In the genomic region with DNA sequence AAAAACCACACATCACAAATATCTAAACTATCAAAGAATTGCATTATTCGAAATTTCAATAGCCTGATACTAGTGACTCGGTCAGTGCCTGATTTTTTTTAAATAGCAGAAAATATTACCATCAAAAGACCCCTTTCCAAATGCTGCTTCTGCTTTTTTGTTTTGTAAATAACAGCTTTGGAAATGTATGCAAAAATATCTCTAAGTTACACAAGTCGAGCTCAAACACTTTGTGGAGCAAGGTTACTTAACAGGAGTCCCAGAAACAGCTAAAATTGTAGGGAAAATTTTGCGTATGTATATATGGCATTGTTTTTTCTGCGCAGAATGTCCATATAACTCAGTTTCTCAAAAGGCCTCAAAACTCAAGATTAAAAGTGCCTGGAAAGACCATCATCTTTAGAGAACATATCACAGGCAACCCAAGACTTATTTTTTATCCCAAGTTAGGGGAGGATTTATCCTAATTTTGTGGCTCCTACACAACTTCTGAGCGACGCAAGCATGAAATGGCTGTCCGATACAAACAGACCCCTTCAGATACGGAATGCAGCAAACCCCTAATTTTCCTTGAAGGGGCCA, we compare ENCODE assay signal across 8 cellular contexts. TPM values are rescaled to one million over a fixed set of nuclear protein-coding genes. Genes with fewer than 3 reads are reported as not detected.
A peak's percentile ranks its signal among the peaks of the same experiment; 100 is the strongest.
DNase-seq lines count a peak whose midpoint lies in the region; ATAC-seq, FAIRE-seq and TF ChIP-seq lines count a peak whose summit lies in the region.

No MANE protein-coding gene starts in this region.

- intact Hi-C loops in lower lobe of right lung (cut with DNase I) (no loop called here), transverse colon (cut with DNase I; ENCODE audit: low total_unique reads) (no loop called here)

- peak overlapping the region; percentile 89 to 93 for H3K4me3 Mint-ChIP-seq in activated T-cell treated with anti-CD3 and anti-CD28 coated beads, Interleukin-2, amount 50 U/mL, for 72 hours

- FAIRE-seq in small intestine (lab: Jason Lieb, UNC) = no peak

- TF ChIP-seq CTCF in astrocyte of the cerebellum (IDR thresholded peaks at IDR 0.05; ENCODE audit: low read depth, low read length, missing control alignments) (no peak), lower lobe of right lung (IDR thresholded peaks at IDR 0.05) (no peak), transverse colon (IDR thresholded peaks at IDR 0.05) (no peak)

- H3K4me3 ChIP-seq in astrocyte of the cerebellum (ENCODE audit: low read depth, low read length) = peak overlapping the region; percentile 88
- peak overlapping the region; percentile 90 for H3K4me3 ChIP-seq in lower lobe of right lung
- peak overlapping the region; percentile 62 to 91 (median 80) for H3K4me3 ChIP-seq in transverse colon
- H3K4me3 ChIP-seq in small intestine (ENCODE audit: low read depth in 1 of 2, low read length in 2 of 2) = peak overlapping the region in 1 of 2 donors; percentile 62

- H3K27ac ChIP-seq in lower lobe of right lung (peak overlapping the region; percentile 95), transverse colon (peak overlapping the region; percentile 87 to 99 (median 96)), small intestine (ENCODE audit: low read depth in 1 of 2, low read length in 1 of 2) (peak overlapping the region in 1 of 2 donors; percentile 99)

- H3K9me3 ChIP-seq in lower lobe of right lung = no peaks in the 10 kb centered on the region
- H3K9me3 ChIP-seq in transverse colon = no peaks in the 10 kb centered on the region
- H3K9me3 ChIP-seq in small intestine (ENCODE audit: control insufficient read depth, low read depth) = no peaks in the 10 kb centered on the region

- H3K36me3 ChIP-seq in lower lobe of right lung (no peaks in the 10 kb centered on the region), transverse colon (no peaks in the 10 kb centered on the region), small intestine (ENCODE audit: control insufficient read depth in 2 of 2, insufficient read depth in 2 of 2, low read length in 2 of 2) (no peaks in the 10 kb centered on the region)

- peaks cover 0 to 11% of the 10 kb centered on the region in 2 donors for H3K36me3 Mint-ChIP-seq in activated T-cell treated with anti-CD3 and anti-CD28 coated beads, Interleukin-2, amount 50 U/mL, for 72 hours (ENCODE audit: insufficient read depth in 2 of 2)

- no peaks in the 10 kb centered on the region for H3K9me3 Mint-ChIP-seq in activated T-cell treated with anti-CD3 and anti-CD28 coated beads, Interleukin-2, amount 50 U/mL, for 72 hours

- no peak for ATAC-seq in activated T-cell treated with anti-CD3 and anti-CD28 coated beads, Interleukin-2, amount 50 U/mL, for 72 hours (replicated peaks in 1 of 2)
- ATAC-seq in lower lobe of right lung = no peak

- TF ChIP-seq POLR2A in transverse colon (IDR thresholded peaks at IDR 0.05) = no peak

- in situ Hi-C loops in astrocyte of the cerebellum (cut with HindIII; ENCODE audit: low sequenced_read_pairs) = no loop called here
- in situ Hi-C loops in transverse colon (cut with MboI; ENCODE audit: low pct_ligation_motif_present in 1 of 4, low pct_unique_long_range_greater_than_20kb in 1 of 4, low sequenced_read_pairs in 3 of 4) = no loop called here

- TF ChIP-seq EP300 in transverse colon (IDR thresholded peaks at IDR 0.05; ENCODE audit: low read depth) = no peak

- peak overlapping the region; percentile 65 for H3K27ac Mint-ChIP-seq in activated T-cell treated with anti-CD3 and anti-CD28 coated beads, Interleukin-2, amount 50 U/mL, for 72 hours

- peaks cover 58% of the 10 kb centered on the region for H3K4me1 Mint-ChIP-seq in activated T-cell treated with anti-CD3 and anti-CD28 coated beads, Interleukin-2, amount 50 U/mL, for 72 hours (ENCODE audit: low read depth)

- DNase-seq in activated T-cell treated with anti-CD3 and anti-CD28 coated beads, Interleukin-2, amount 50 U/mL, for 72 hours = no peak
- no peak for DNase-seq in activated T-cell treated with anti-CD3 and anti-CD28 coated beads for 4 hours
- no peak for DNase-seq in astrocyte of the cerebellum (ENCODE audit: low read depth)
- DNase-seq in lower lobe of right lung = no peak
- no peak for DNase-seq in transverse colon
- DNase-seq in islet precursor cell = no peak
- no peak for DNase-seq in small intestine
- no peak for DNase-seq in D341Med (ENCODE audit: low spot score)

- no peaks in the 10 kb centered on the region for H3K27me3 Mint-ChIP-seq in activated T-cell treated with anti-CD3 and anti-CD28 coated beads, Interleukin-2, amount 50 U/mL, for 72 hours (ENCODE audit: low read depth)

- H3K27me3 ChIP-seq in lower lobe of right lung (ENCODE audit: low read depth) (no peaks in the 10 kb centered on the region), transverse colon (peaks cover 13% of the 10 kb centered on the region), small intestine (ENCODE audit: control insufficient read depth in 2 of 2, insufficient read depth in 2 of 2, low read length in 2 of 2) (no peaks in the 10 kb centered on the region)

- H3K4me1 ChIP-seq in lower lobe of right lung (peaks cover 32% of the 10 kb centered on the region), transverse colon (peaks cover 5 to 28% (median 8%) of the 10 kb centered on the region in 4 donors), small intestine (ENCODE audit: control insufficient read depth in 2 of 2, insufficient read depth in 1 of 2, low read depth in 1 of 2, low read length in 1 of 2) (no peaks in the 10 kb centered on the region)

- 23 to 54% methylated on average over 4 to 9 of the region's 9 CpGs for WGBS in transverse colon (ENCODE audit: low coverage in 1 of 2), 2 donors
- 17 to 25% (median 23%) methylated on average over 9 of the region's 9 CpGs for WGBS in small intestine, 3 donors

RNA-seq across cellular contexts. Expression of a gene that starts 1.4 kb away (rescaled TPM):
- total RNA-seq in activated T-cell treated with anti-CD3 and anti-CD28 coated beads, Interleukin-2, amount 50 U/mL, for 72 hours = 10 to 100 TPM; 32.4 to 44.7 TPM
- 11.0 TPM for total RNA-seq in lower lobe of right lung
- total RNA-seq in transverse colon = 10 to 100 TPM in 1 of 4 donors, 1 to 10 TPM in 3; 5.3 to 10.5 (median 8.7) TPM
- polyA plus RNA-seq in small intestine = 1 to 10 TPM in 1 of 3 donors, under 1 TPM in 2; 0.22 to 1.1 (median 0.27) TPM
